ENCODE assay signal across 28 cellular contexts in genomic region chr3:29164825-29165224, GRCh38.
"Had no signal": no experiment of that assay in that cellular context is flagged by ENCODE, and none has a peak within 500 bp of the region (broad histone marks: within the 10 kb centered on the region; RNA-seq: fewer than 3 reads in every experiment).

No MANE protein-coding gene starts in this region.

- H2AFZ ChIP-seq: neural progenitor cell had no signal

- H3K9me3 ChIP-seq: breast epithelium, lower lobe of right lung, prostate gland, stomach, transverse colon, uterus had no signal

- ATAC-seq: effector memory CD8-positive, alpha-beta T cell; esophagus mucosa; heart right ventricle; left colon; lower lobe of right lung; naive thymus-derived CD8-positive, alpha-beta T cell; stimulated activated effector memory CD8-positive, alpha-beta T cell treated with anti-CD3 and anti-CD28 coated beads, Interleukin-12 subunit alpha, Interleukin-12 subunit beta, amount 100 ng/mL, for 72 hours had no signal

- H3K4me3 ChIP-seq: breast epithelium, dorsolateral prefrontal cortex, heart right ventricle, lower lobe of right lung, neural progenitor cell, prostate gland, stomach, transverse colon, uterus had no signal

- H3K27ac ChIP-seq: breast epithelium, dorsolateral prefrontal cortex, heart right ventricle, lower lobe of right lung, neural progenitor cell, prostate gland, stomach, transverse colon, uterus had no signal

- H3K4me1 ChIP-seq: breast epithelium, lower lobe of right lung, neural progenitor cell, prostate gland, stomach, transverse colon, uterus had no signal

- H3K9ac ChIP-seq: neural progenitor cell had no signal

- DNase-seq: activated CD4-positive, alpha-beta T cell treated with anti-CD3 and anti-CD28 coated beads for 4 hours; activated CD4-positive, alpha-beta T cell treated with anti-CD3 and anti-CD28 coated beads, Interleukin-2, amount 50 U/mL, for 48 hours; activated CD4-positive, CD25-positive, alpha-beta regulatory T cell; activated CD8-positive, alpha-beta memory T cell treated with anti-CD3 and anti-CD28 coated beads, Interleukin-2, amount 50 U/mL, for 48 hours; activated effector memory CD4-positive, alpha-beta T cell treated with Interleukin-2 at 50 U/mL for 16 hours; activated naive CD4-positive, alpha-beta T cell treated with anti-CD3 and anti-CD28 coated beads for 36 hours; activated naive CD8-positive, alpha-beta T cell treated with anti-CD3 and anti-CD28 coated beads, Interleukin-2, amount 10 ng/mL, durations not matched to agents 7 days and 5 days; activated T-cell treated with anti-CD3 and anti-CD28 coated beads, Interleukin-2, amount 50 U/mL, for 48 hours; amniotic stem cell; effector memory CD8-positive, alpha-beta T cell; heart right ventricle; left colon; lower lobe of right lung; naive thymus-derived CD8-positive, alpha-beta T cell; stimulated activated CD4-positive, alpha-beta T cell treated with anti-CD3 and anti-CD28 coated beads, Interleukin-12 subunit alpha, Interleukin-12 subunit beta, amount 100 ng/mL, for 4 hours; stomach; T1000; transverse colon; uterus had no signal

- H3K36me3 ChIP-seq: breast epithelium, heart right ventricle, lower lobe of right lung, neural progenitor cell, prostate gland, stomach, transverse colon, uterus had no signal

- FAIRE-seq: colon, endothelial cell of umbilical vein, keratinocyte had no signal

- H3K4me2 ChIP-seq: neural progenitor cell had no signal

- H3K27me3 ChIP-seq: breast epithelium, dorsolateral prefrontal cortex, heart right ventricle, neural progenitor cell, stomach, transverse colon, uterus had no signal
